Comparison of ENCODE assay signal across 8 cellular contexts in the genomic region with DNA sequence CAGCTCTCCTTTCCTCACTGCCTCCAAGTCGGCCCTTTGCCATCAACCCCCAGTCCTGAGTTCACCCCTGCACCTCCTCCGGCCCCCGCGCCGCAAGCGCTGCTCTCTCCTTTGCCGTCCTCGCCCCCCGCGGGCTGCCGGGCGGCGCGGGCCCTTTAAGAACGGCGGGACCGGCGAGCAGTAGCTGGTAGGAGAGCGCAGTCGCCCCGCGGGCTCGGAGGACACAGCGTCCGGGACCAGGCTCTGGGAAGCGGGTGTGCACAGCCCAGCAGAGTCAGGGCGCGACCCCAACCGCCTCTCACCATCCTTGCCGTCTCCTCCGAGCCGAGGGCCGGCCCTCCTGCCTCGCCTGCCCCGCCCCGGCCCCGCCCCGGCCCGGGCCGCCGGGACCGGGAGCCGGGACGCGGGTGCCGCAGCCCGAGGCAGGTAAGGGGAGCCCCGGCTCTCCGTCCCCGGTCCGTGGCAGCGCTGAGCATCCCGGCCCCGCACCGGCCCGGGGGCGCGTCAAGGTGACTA. TPM values are rescaled to one million over a fixed set of nuclear protein-coding genes. Genes with fewer than 3 reads are reported as not detected.
DNase-seq lines count a peak whose midpoint lies in the region; ATAC-seq, FAIRE-seq and TF ChIP-seq lines count a peak whose summit lies in the region.

A gene (plus strand): TSS at position 198 of the 516 bp plus-strand sequence. CDS start 914 bp downstream, outside the sequence.

- WGBS in gastroesophageal sphincter (ENCODE audit: low coverage in 1 of 2), 2 donors: 0% methylated on average over 1 of the region's 58 CpGs; no CpG with 5 or more reads in 1 of the 2 donors

- TF ChIP-seq EP300 in gastroesophageal sphincter (IDR thresholded peaks at IDR 0.05): no peak

- ATAC-seq in gastroesophageal sphincter: peak; percentile 51
- no peak for ATAC-seq in HG03045 (IDR thresholded peaks at IDR 0.05; ENCODE audit: unreplicated experiment)
- ATAC-seq in GM18858 (IDR thresholded peaks at IDR 0.05; ENCODE audit: unreplicated experiment): no peak

- H3K4me3 ChIP-seq in AG10803 (ENCODE audit: low read length) (peak within 1 kb of the TSS; percentile 59), gastroesophageal sphincter (peak within 1 kb of the TSS; percentile 32 to 75), parathyroid adenoma (ENCODE audit: low read depth, low read length) (peak within 1 kb of the TSS; percentile 47)

- TF ChIP-seq POLR2A in gastroesophageal sphincter (IDR thresholded peaks at IDR 0.05): no peak

- H3K79me2 ChIP-seq in parathyroid adenoma: no peaks in the 10 kb centered on the region

- H3K36me3 Mint-ChIP-seq in activated T-cell treated with anti-CD3 and anti-CD28 coated beads, Interleukin-2, amount 50 U/mL, for 24 hours (ENCODE audit: low read depth): no peaks in the 10 kb centered on the region

- no peak for TF ChIP-seq CTCF in AG10803 (conservative IDR thresholded peaks at IDR 0.05; ENCODE audit: low read length)
- no peak for TF ChIP-seq CTCF in gastroesophageal sphincter (IDR thresholded peaks at IDR 0.05)
- no peak for TF ChIP-seq CTCF in parathyroid adenoma (IDR thresholded peaks at IDR 0.05)

- H3K4me3 Mint-ChIP-seq in activated T-cell treated with anti-CD3 and anti-CD28 coated beads, Interleukin-2, amount 50 U/mL, for 24 hours: peak within 1 kb of the TSS; percentile 70

- peaks cover 52% of the 10 kb centered on the region for H3K27me3 Mint-ChIP-seq in activated T-cell treated with anti-CD3 and anti-CD28 coated beads, Interleukin-2, amount 50 U/mL, for 24 hours

- DNase-seq in AG10803 (ENCODE audit: low read depth) (no peak), HTR-8/SVneo (ENCODE audit: insufficient read length, low spot score) (no peak), DMS153 treated with DMSO at 0.1 percent for 48 hours (lab: John Stamatoyannopoulos, UW; ENCODE audit: unreplicated experiment) (no peak)
- DNase-seq in activated T-cell treated with anti-CD3 and anti-CD28 coated beads, Interleukin-2, amount 50 U/mL, for 24 hours: peak; percentile 62

- peaks cover 23% of the 10 kb centered on the region for H3K27me3 ChIP-seq in gastroesophageal sphincter
- no peaks in the 10 kb centered on the region for H3K27me3 ChIP-seq in parathyroid adenoma (ENCODE audit: control insufficient read depth, insufficient read depth, low read length)

- no peak within 1 kb of the TSS for H3K27ac Mint-ChIP-seq in activated T-cell treated with anti-CD3 and anti-CD28 coated beads, Interleukin-2, amount 50 U/mL, for 24 hours

- no peaks in the 10 kb centered on the region for H3K9me3 Mint-ChIP-seq in activated T-cell treated with anti-CD3 and anti-CD28 coated beads, Interleukin-2, amount 50 U/mL, for 24 hours

- peak; percentile 60 for FAIRE-seq in HTR-8/SVneo (lab: Jason Lieb, UNC)

- H2AFZ ChIP-seq in parathyroid adenoma: peak within 1 kb of the TSS; percentile 87

- peak within 1 kb of the TSS; percentile 76 for H3K4me2 ChIP-seq in parathyroid adenoma (ENCODE audit: low read length)

- H3K36me3 ChIP-seq in gastroesophageal sphincter: no peaks in the 10 kb centered on the region
- no peaks in the 10 kb centered on the region for H3K36me3 ChIP-seq in parathyroid adenoma (ENCODE audit: control insufficient read depth, insufficient read depth, low read length)

- H3K9me3 ChIP-seq in gastroesophageal sphincter (no peaks in the 10 kb centered on the region), parathyroid adenoma (ENCODE audit: control insufficient read depth, low read length) (no peaks in the 10 kb centered on the region)

- H3K4me1 Mint-ChIP-seq in activated T-cell treated with anti-CD3 and anti-CD28 coated beads, Interleukin-2, amount 50 U/mL, for 24 hours (ENCODE audit: low read depth): peaks cover 14% of the 10 kb centered on the region

- peaks cover 0 to 27% (median 11%) of the 10 kb centered on the region in 3 donors for H3K4me1 ChIP-seq in gastroesophageal sphincter
- no peaks in the 10 kb centered on the region for H3K4me1 ChIP-seq in parathyroid adenoma

- H3K27ac ChIP-seq in gastroesophageal sphincter (peak within 1 kb of the TSS in 1 of 4 donors; percentile 56), parathyroid adenoma (no peak within 1 kb of the TSS)

- H3K9ac ChIP-seq in parathyroid adenoma: no peak within 1 kb of the TSS

RNA-seq across cellular contexts. Expression of the gene that starts here (rescaled TPM):
- total RNA-seq in gastroesophageal sphincter: 1 to 10 TPM in 1 of 4 donors, under 1 TPM in 2, not detected in 1; 0.20 to 1.1 (median 0.40) TPM
